Comparison of ENCODE assay signal across 8 cellular contexts in the genomic region with DNA sequence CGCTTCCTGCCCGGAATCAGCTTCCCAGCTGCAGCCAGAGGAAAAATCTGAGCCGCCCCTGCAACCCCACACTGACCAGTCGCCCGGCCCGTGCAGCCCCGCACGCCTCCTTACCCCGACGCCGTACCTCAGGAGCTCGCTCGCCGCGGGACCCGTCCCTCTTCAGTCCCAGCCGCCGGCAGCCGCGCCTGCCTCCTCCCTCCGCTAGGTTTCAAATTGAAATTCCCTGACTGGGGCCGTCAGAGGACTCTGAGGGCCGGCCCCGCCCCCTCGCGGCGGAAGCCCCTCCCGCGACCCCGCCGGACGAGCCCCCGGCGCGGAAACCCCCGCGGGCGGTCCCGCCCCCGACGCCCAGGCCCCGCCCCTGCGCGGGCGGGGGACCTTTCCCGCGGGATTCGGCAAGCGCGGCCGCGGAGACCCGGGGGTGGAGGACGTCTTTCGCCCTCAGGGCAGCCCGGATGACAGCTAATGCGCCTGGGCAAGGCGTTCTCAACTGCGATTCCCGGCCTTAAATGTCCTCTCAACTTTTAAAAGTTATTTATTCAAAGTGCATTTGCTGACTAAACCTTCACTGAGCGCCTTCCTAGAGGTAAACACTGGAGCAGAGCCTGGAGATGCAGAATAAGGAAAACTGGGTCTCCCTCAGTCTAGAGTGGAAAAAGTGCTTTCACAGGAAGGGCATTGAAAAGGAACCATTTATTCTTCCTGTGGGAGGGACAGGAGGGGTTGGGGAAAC. TPM values are rescaled to one million over a fixed set of nuclear protein-coding genes. Genes with fewer than 3 reads are reported as not detected.
DNase-seq lines count a peak whose midpoint lies in the region; ATAC-seq and TF ChIP-seq lines count a peak whose summit lies in the region.

Gene EPB41L2 (minus strand): TSS at position 218 of the 736 bp plus-strand sequence. CDS start 106,760 bp downstream, outside the sequence.

- H3K36me3 ChIP-seq in BE2C (no peaks in the 10 kb centered on the region), OCI-LY7 (ENCODE audit: insufficient read depth, low read length) (peaks cover 4% of the 10 kb centered on the region; the same call in 1 of the 2 replicates), mucosa of rectum (ENCODE audit: control insufficient read depth in 2 of 2, insufficient read depth in 2 of 2, low read length in 2 of 2) (no peaks in the 10 kb centered on the region)

- DNase-seq in BE2C = peak; percentile 79
- DNase-seq in OCI-LY7 (ENCODE audit: low spot score) = peak; percentile 94
- peak; percentile 79 for DNase-seq in activated T-cell treated with anti-CD3 and anti-CD28 coated beads for 48 hours (ENCODE audit: low read depth)
- DNase-seq in epithelial cell of proximal tubule (ENCODE audit: low read depth) = peak; percentile 59
- DNase-seq in stimulated activated CD8-positive, alpha-beta memory T cell treated with anti-CD3 and anti-CD28 coated beads, Interleukin-4, amount 100 ng/mL, for 48 hours = peak; percentile 83

- H3K27ac ChIP-seq in OCI-LY7 (ENCODE audit: low read depth, low read length, poor library complexity, severe bottlenecking) (peak within 1 kb of the TSS; percentile 49), mucosa of rectum (ENCODE audit: low read depth in 2 of 2, low read length in 2 of 2) (peak within 1 kb of the TSS; percentile 80 to 81)

- CTCF ChIA-PET in OCI-LY7 (lab: Charles Lee; ENCODE audit: unreplicated experiment) = no interaction called here

- no peaks in the 10 kb centered on the region; the same call in 1 of the 2 replicates for H3K9me3 ChIP-seq in BE2C
- peaks cover 3% of the 10 kb centered on the region; the same call in 1 of the 2 replicates for H3K9me3 ChIP-seq in OCI-LY7 (ENCODE audit: low read length)
- H3K9me3 ChIP-seq in mucosa of rectum (ENCODE audit: control insufficient read depth in 2 of 2, low read length in 2 of 2) = no peaks in the 10 kb centered on the region

- H3K27me3 ChIP-seq in BE2C (peaks cover 25% of the 10 kb centered on the region), mucosa of rectum (ENCODE audit: control insufficient read depth in 2 of 2, insufficient read depth in 2 of 2, low read length in 2 of 2) (no peaks in the 10 kb centered on the region)

- no peak for TF ChIP-seq CTCF in BE2C (IDR thresholded peaks at IDR 0.05; ENCODE audit: low read depth, low read length)
- 0 out of 2 replicates have a peak, but pooled peaks have one; percentile 13 for TF ChIP-seq CTCF in OCI-LY7 (conservative IDR thresholded peaks at IDR 0.05; ENCODE audit: low read length)
- no peak for TF ChIP-seq CTCF in epithelial cell of proximal tubule (conservative IDR thresholded peaks at IDR 0.05; ENCODE audit: low read depth, low read length)

- H3K4me3 ChIP-seq in BE2C (ENCODE audit: low read depth, low read length) (peak within 1 kb of the TSS; percentile 56), OCI-LY7 (ENCODE audit: low read depth, low read length, poor library complexity, severe bottlenecking) (peak within 1 kb of the TSS; percentile 95), epithelial cell of proximal tubule (ENCODE audit: low read depth, low read length) (peak within 1 kb of the TSS; percentile 85), mucosa of rectum (ENCODE audit: low read length in 2 of 2) (peak within 1 kb of the TSS; percentile 76 to 90)

- H3K9me2 ChIP-seq in OCI-LY7 (ENCODE audit: insufficient read depth, low read length) = no peaks in the 10 kb centered on the region

- H3K79me2 ChIP-seq in OCI-LY7 (ENCODE audit: insufficient read depth, low read depth, low read length) = peaks cover 44% of the 10 kb centered on the region

- peak within 1 kb of the TSS; percentile 63 to 68 for H3K9ac ChIP-seq in mucosa of rectum (ENCODE audit: low read depth in 1 of 2, low read length in 2 of 2)

- ATAC-seq in GM19043 (IDR thresholded peaks at IDR 0.05; ENCODE audit: low read depth, unreplicated experiment) (peak; percentile 70), HG03354 (IDR thresholded peaks at IDR 0.05; ENCODE audit: poor library complexity, severe bottlenecking, unreplicated experiment) (peak; percentile 79)

- H2AFZ ChIP-seq in OCI-LY7 (ENCODE audit: low read length) = peak within 1 kb of the TSS; percentile 99

- H4K20me1 ChIP-seq in OCI-LY7 (ENCODE audit: insufficient read depth, low read length) = peaks cover 9% of the 10 kb centered on the region; the same call in 1 of the 2 replicates

- intact Hi-C loops in OCI-LY7 (cut with micrococcal nuclease; ENCODE audit: unreplicated experiment) = loop anchor here (2.0 to 5.0 kb wide), 3 partner anchors 44 to 566 kb away; partner anchors contain the start of gene MED23

- H3K4me1 ChIP-seq in BE2C = no peaks in the 10 kb centered on the region
- peaks cover 24% of the 10 kb centered on the region for H3K4me1 ChIP-seq in OCI-LY7 (ENCODE audit: insufficient read depth, low read length, poor library complexity, severe bottlenecking)
- H3K4me1 ChIP-seq in mucosa of rectum (ENCODE audit: control insufficient read depth in 2 of 2, insufficient read depth in 2 of 2, low read length in 2 of 2) = peaks cover 17 to 32% of the 10 kb centered on the region in 2 donors

- peak within 1 kb of the TSS; percentile 98 for H3K4me2 ChIP-seq in OCI-LY7 (ENCODE audit: low read length)

- POLR2A ChIA-PET in OCI-LY7 (lab: Charles Lee) = interaction anchor here (0.5 to 1.0 kb wide), 3 partner anchors 19 to 583 kb away, joined by 3 to 7 read pairs (median 4); no protein-coding TSS in a partner anchor

- no TSS peak for BruUV-seq in OCI-LY7 (replicated peaks; lab: Mats Ljungman, UMichigan)

RNA-seq across cellular contexts. Expression of gene EPB41L2, which starts in this region (rescaled TPM):
- polyA plus RNA-seq in BE2C (2012; ENCODE audit: insufficient read depth, insufficient read length, low read depth) = 3.7 TPM
- 36.7 and 37.2 TPM in 2 replicates for total RNA-seq in OCI-LY7 (2014; rRNA removed; shearing (Covaris generic))
- total RNA-seq in OCI-LY7 (2022) = 132 and 138 TPM in 2 replicates
- 38.3 and 67.1 TPM in 2 replicates for total RNA-seq in epithelial cell of proximal tubule

Comparison
In these comparisons a context has a peak if more than half of its experiments do, and no peak if none do; other contexts are left out.
1. Peak in every context shown above with its lines: DNase-seq, ATAC-seq, H3K4me3 ChIP-seq and H3K27ac ChIP-seq.